In the genomic region with DNA sequence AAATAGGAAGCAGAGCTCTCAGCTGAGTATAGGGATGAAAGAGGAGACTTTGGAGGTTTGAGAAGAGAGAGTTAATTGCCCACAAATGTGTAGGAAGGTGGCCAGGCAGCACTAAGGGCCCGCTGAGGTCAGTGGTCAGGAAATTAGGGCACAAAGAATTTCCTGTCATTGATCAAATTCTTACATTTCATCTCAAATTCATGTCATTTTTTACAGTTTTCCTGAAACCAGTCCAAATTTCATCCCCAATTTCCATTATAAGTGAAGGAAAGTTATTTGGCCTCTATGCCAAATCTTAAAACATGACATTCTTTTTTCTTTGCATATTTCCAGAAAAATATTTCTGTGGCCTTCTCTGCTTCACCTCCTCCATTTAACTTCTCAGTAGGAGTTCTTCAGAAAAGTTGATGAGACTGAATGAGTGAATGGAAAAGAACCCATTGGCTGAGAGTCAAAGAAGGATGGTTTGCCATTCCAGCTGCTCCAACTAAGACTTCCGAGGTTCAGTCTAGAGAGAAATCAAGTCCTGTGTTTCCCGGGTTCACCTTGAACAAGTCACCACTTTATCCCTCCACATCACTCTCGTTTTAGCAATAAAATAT, we compare ENCODE assay signal across 31 cellular contexts.
"Had no signal": no experiment of that assay in that cellular context is flagged by ENCODE, and none has a peak within 500 bp of the region (broad histone marks: within the 10 kb centered on the region; RNA-seq: fewer than 3 reads in every experiment).

No MANE protein-coding gene starts in this region.

- H3K9me3 ChIP-seq: ovary, prostate gland, upper lobe of right lung had no signal

- H3K27ac Mint-ChIP-seq: activated B cell treated with CpG ODN at 0.5 μM for 24 hours; activated CD8-positive, alpha-beta T cell treated with anti-CD3 and anti-CD28 coated beads for 36 hours; activated naive CD4-positive, alpha-beta T cell treated with anti-CD3 and anti-CD28 coated beads, Interleukin-2, amount 50 U/mL, for 72 hours; brain; effector memory CD8-positive, alpha-beta T cell; immature natural killer cell; natural killer cell; stimulated activated memory B cell treated with anti-CD40 and anti-IgM and Interleukin-4, amounts not matched to agents 10 μg/mL and 1 μg/mL and 100 μg/mL, for 72 hours; T-helper 2 cell treated with Interferon-gamma antibody and Interleukin-4, amounts not matched to agents 5 μg/mL and 100 μg/mL, for 36 hours had no signal

- ATAC-seq: activated CD8-positive, alpha-beta T cell treated with anti-CD3 and anti-CD28 coated beads for 36 hours; activated naive CD4-positive, alpha-beta T cell treated with anti-CD3 and anti-CD28 coated beads, Interleukin-2, amount 50 U/mL, for 72 hours; effector memory CD8-positive, alpha-beta T cell; foreskin keratinocyte; heart left ventricle; left colon; natural killer cell; stimulated activated memory B cell treated with anti-CD40 and anti-IgM and Interleukin-4, amounts not matched to agents 10 μg/mL and 1 μg/mL and 100 μg/mL, for 72 hours; upper lobe of right lung had no signal

- DNase-seq: activated B cell treated with CpG ODN at 0.5 μM for 24 hours; activated CD4-positive, alpha-beta T cell treated with anti-CD3 and anti-CD28 coated beads, Interleukin-2, amount 50 U/mL, for 1 hour; activated CD8-positive, alpha-beta T cell treated with anti-CD3 and anti-CD28 coated beads for 36 hours; activated naive CD4-positive, alpha-beta T cell; activated T-cell treated with anti-CD3 and anti-CD28 coated beads, Interleukin-2, amount 50 U/mL, for 48 hours; effector memory CD8-positive, alpha-beta T cell; foreskin keratinocyte; heart left ventricle; hypothalamus; immature natural killer cell; kidney; left colon; natural killer cell; ovary; stimulated activated CD4-positive, alpha-beta T cell treated with anti-CD3 and anti-CD28 coated beads, Interleukin-1b, Interleukin-23, amount 100 ng/mL, for 48 hours; stimulated activated CD4-positive, alpha-beta T cell treated with anti-CD3 and anti-CD28 coated beads, Interleukin-4, amount 100 ng/mL, for 4 hours; stimulated activated CD8-positive, alpha-beta memory T cell treated with anti-CD3 and anti-CD28 coated beads, Interleukin-4, amount 100 ng/mL, for 48 hours; stomach; T-helper 1 cell; tibial artery; upper lobe of right lung had no signal

- H3K27me3 Mint-ChIP-seq: activated B cell treated with CpG ODN at 0.5 μM for 24 hours; activated CD8-positive, alpha-beta T cell treated with anti-CD3 and anti-CD28 coated beads for 36 hours; brain; effector memory CD8-positive, alpha-beta T cell; stimulated activated memory B cell treated with anti-CD40 and anti-IgM and Interleukin-4, amounts not matched to agents 10 μg/mL and 1 μg/mL and 100 μg/mL, for 72 hours had no signal

- H3K27me3 ChIP-seq: cardiac muscle cell, foreskin keratinocyte, heart left ventricle, ovary, right atrium auricular region, stomach, suprapubic skin, tibial artery, upper lobe of right lung had no signal

- H3K4me2 ChIP-seq: smooth muscle cell had no signal

- H3K4me1 ChIP-seq: foreskin keratinocyte, prostate gland, right atrium auricular region, stomach, suprapubic skin, tibial artery, upper lobe of right lung had no signal

- H3K36me3 Mint-ChIP-seq: immature natural killer cell; natural killer cell; stimulated activated memory B cell treated with anti-CD40 and anti-IgM and Interleukin-4, amounts not matched to agents 10 μg/mL and 1 μg/mL and 100 μg/mL, for 72 hours had no signal

- H3K4me1 Mint-ChIP-seq: brain had no signal

- H3K4me3 Mint-ChIP-seq: activated B cell treated with CpG ODN at 0.5 μM for 24 hours; activated CD8-positive, alpha-beta T cell treated with anti-CD3 and anti-CD28 coated beads for 36 hours; brain; effector memory CD8-positive, alpha-beta T cell; immature natural killer cell; natural killer cell; stimulated activated memory B cell treated with anti-CD40 and anti-IgM and Interleukin-4, amounts not matched to agents 10 μg/mL and 1 μg/mL and 100 μg/mL, for 72 hours; T-helper 2 cell treated with Interferon-gamma antibody and Interleukin-4, amounts not matched to agents 5 μg/mL and 100 μg/mL, for 36 hours had no signal

- H3K36me3 ChIP-seq: cardiac muscle cell, heart left ventricle, ovary, prostate gland, right atrium auricular region, stomach, suprapubic skin, tibial artery, upper lobe of right lung had no signal

- H3K27ac ChIP-seq: cardiac muscle cell, coronary artery, foreskin keratinocyte, heart left ventricle, ovary, prostate gland, right atrium auricular region, stomach, suprapubic skin, tibial artery, upper lobe of right lung had no signal

- H3K4me3 ChIP-seq: cardiac muscle cell, coronary artery, heart left ventricle, ovary, prostate gland, right atrium auricular region, smooth muscle cell, stomach, suprapubic skin, tibial artery, upper lobe of right lung had no signal
